In the genomic region with DNA sequence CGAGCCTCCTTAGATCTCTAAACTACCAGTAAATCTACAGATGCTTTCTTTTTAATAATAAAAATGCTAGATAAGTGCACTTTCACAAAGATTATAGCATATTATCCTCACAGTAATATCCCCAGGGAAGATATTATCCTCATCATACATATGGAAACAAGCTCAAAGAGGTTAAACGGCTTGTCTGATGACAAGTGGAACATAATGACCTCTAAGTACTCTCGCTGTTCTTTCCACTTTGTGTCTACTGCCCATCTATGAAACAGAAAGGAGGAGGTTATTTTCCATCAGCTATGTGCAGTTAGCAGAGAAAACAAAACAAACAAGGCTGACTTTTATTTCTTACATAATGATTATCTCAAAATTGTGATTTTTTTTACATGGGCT, we compare ENCODE assay signal across 16 cellular contexts. TPM values are rescaled to one million over a fixed set of nuclear protein-coding genes. Genes with fewer than 3 reads are reported as not detected.
DNase-seq lines count a peak whose midpoint lies in the region; ATAC-seq and TF ChIP-seq lines count a peak whose summit lies in the region.
"Had no signal": no experiment of that assay in that cellular context is flagged by ENCODE, and none has a peak within 500 bp of the region (broad histone marks: within the 10 kb centered on the region; RNA-seq: fewer than 3 reads in every experiment).

No MANE protein-coding gene starts in this region.

- H3K27me3 Mint-ChIP-seq in activated T-cell treated with anti-CD3 and anti-CD28 coated beads, Interleukin-2, amount 50 U/mL, for 72 hours (ENCODE audit: low read depth), result no peaks in the 10 kb centered on the region
- no peaks in the 10 kb centered on the region for H3K27me3 Mint-ChIP-seq in activated T-helper 17 cell treated with anti-CD3 and anti-CD28 coated beads, Interleukin-2, amount 50 U/mL, for 72 hours
- peaks cover 0 to 5% of the 10 kb centered on the region in 2 donors for H3K27me3 Mint-ChIP-seq in stimulated activated naive B cell treated with anti-CD40 and anti-IgM and Interleukin-4, amounts not matched to agents 10 μg/mL and 1 μg/mL and 100 μg/mL, for 72 hours

- peaks cover 0 to 4% of the 10 kb centered on the region in 2 donors for H3K9me3 Mint-ChIP-seq in activated T-cell treated with anti-CD3 and anti-CD28 coated beads, Interleukin-2, amount 50 U/mL, for 72 hours
- no peaks in the 10 kb centered on the region for H3K9me3 Mint-ChIP-seq in activated T-helper 17 cell treated with anti-CD3 and anti-CD28 coated beads, Interleukin-2, amount 50 U/mL, for 72 hours
- H3K9me3 Mint-ChIP-seq in stimulated activated naive B cell treated with anti-CD40 and anti-IgM and Interleukin-4, amounts not matched to agents 10 μg/mL and 1 μg/mL and 100 μg/mL, for 72 hours, result peaks cover 2 to 5% of the 10 kb centered on the region in 2 donors
- H3K9me3 Mint-ChIP-seq: type B pancreatic cell had no signal

- DNase-seq in activated T-cell treated with anti-CD3 and anti-CD28 coated beads, Interleukin-2, amount 50 U/mL, for 72 hours, result no peak
- DNase-seq in activated T-cell treated with anti-CD3 and anti-CD28 coated beads for 4 hours (no peak), NCI-H524 (lab: John Stamatoyannopoulos, UW) (peak; percentile 52 to 87), GM10248 (ENCODE audit: extremely low spot score) (no peak), NCI-H345 (lab: John Stamatoyannopoulos, UW) (no peak)
- no peak for DNase-seq in stimulated activated naive B cell treated with anti-CD40 and anti-IgM and Interleukin-4, amounts not matched to agents 10 μg/mL and 1 μg/mL and 100 μg/mL, for 72 hours
- DNase-seq: cerebellar nuclear complex, DMS53, heart right ventricle, KBM-7, kidney glomerular epithelial cell, NCI-H226, RPMI8226 had no signal

- peaks cover 23% of the 10 kb centered on the region for H3K4me1 Mint-ChIP-seq in activated T-cell treated with anti-CD3 and anti-CD28 coated beads, Interleukin-2, amount 50 U/mL, for 72 hours (ENCODE audit: low read depth)
- peaks cover 21% of the 10 kb centered on the region for H3K4me1 Mint-ChIP-seq in activated T-helper 17 cell treated with anti-CD3 and anti-CD28 coated beads, Interleukin-2, amount 50 U/mL, for 72 hours
- H3K4me1 Mint-ChIP-seq in stimulated activated naive B cell treated with anti-CD40 and anti-IgM and Interleukin-4, amounts not matched to agents 10 μg/mL and 1 μg/mL and 100 μg/mL, for 72 hours, result peaks cover 0 to 11% of the 10 kb centered on the region in 2 donors

- POLR2A ChIA-PET in GM10248 (lab: Yijun Ruan, JAX), result no interaction called here

- peak overlapping the region; percentile 46 to 63 for H3K4me3 Mint-ChIP-seq in activated T-cell treated with anti-CD3 and anti-CD28 coated beads, Interleukin-2, amount 50 U/mL, for 72 hours
- peak overlapping the region; percentile 79 for H3K4me3 Mint-ChIP-seq in activated T-helper 17 cell treated with anti-CD3 and anti-CD28 coated beads, Interleukin-2, amount 50 U/mL, for 72 hours
- no peak overlapping the region for H3K4me3 Mint-ChIP-seq in stimulated activated naive B cell treated with anti-CD40 and anti-IgM and Interleukin-4, amounts not matched to agents 10 μg/mL and 1 μg/mL and 100 μg/mL, for 72 hours
- H3K4me3 Mint-ChIP-seq: type B pancreatic cell had no signal

- ATAC-seq in activated T-cell treated with anti-CD3 and anti-CD28 coated beads, Interleukin-2, amount 50 U/mL, for 72 hours (replicated peaks in 1 of 2), result peak; percentile 41 to 50
- ATAC-seq in activated T-helper 17 cell treated with anti-CD3 and anti-CD28 coated beads, Interleukin-2, amount 50 U/mL, for 72 hours (replicated peaks), result peak; percentile 52
- ATAC-seq in stimulated activated naive B cell treated with anti-CD40 and anti-IgM and Interleukin-4, amounts not matched to agents 10 μg/mL and 1 μg/mL and 100 μg/mL, for 72 hours (replicated peaks), result peak; percentile 39 to 65
- ATAC-seq in GM19351 (IDR thresholded peaks at IDR 0.05; ENCODE audit: unreplicated experiment), result no peak

- TF ChIP-seq CTCF in GM10248 (IDR thresholded peaks at IDR 0.05; ENCODE audit: control extremely low read depth, extremely low read depth, low read depth, missing control alignments), result no peak

- H3K36me3 Mint-ChIP-seq in activated T-cell treated with anti-CD3 and anti-CD28 coated beads, Interleukin-2, amount 50 U/mL, for 72 hours (ENCODE audit: insufficient read depth in 2 of 2), result no peaks in the 10 kb centered on the region
- no peaks in the 10 kb centered on the region for H3K36me3 Mint-ChIP-seq in activated T-helper 17 cell treated with anti-CD3 and anti-CD28 coated beads, Interleukin-2, amount 50 U/mL, for 72 hours (ENCODE audit: low read depth)
- H3K36me3 Mint-ChIP-seq in stimulated activated naive B cell treated with anti-CD40 and anti-IgM and Interleukin-4, amounts not matched to agents 10 μg/mL and 1 μg/mL and 100 μg/mL, for 72 hours, result peaks cover 0 to 8% of the 10 kb centered on the region in 2 donors
- H3K36me3 Mint-ChIP-seq: type B pancreatic cell had no signal

- CTCF ChIA-PET in GM10248 (lab: Yijun Ruan, JAX), result interaction anchor here (0.9 to 2.2 kb wide), 4 partner anchors 9 to 32 kb away, joined by 3 to 7 read pairs (median 3); no protein-coding TSS in a partner anchor

- peak overlapping the region; percentile 87 for H3K27ac Mint-ChIP-seq in activated T-cell treated with anti-CD3 and anti-CD28 coated beads, Interleukin-2, amount 50 U/mL, for 72 hours
- peak overlapping the region; percentile 99 for H3K27ac Mint-ChIP-seq in activated T-helper 17 cell treated with anti-CD3 and anti-CD28 coated beads, Interleukin-2, amount 50 U/mL, for 72 hours
- no peak overlapping the region for H3K27ac Mint-ChIP-seq in stimulated activated naive B cell treated with anti-CD40 and anti-IgM and Interleukin-4, amounts not matched to agents 10 μg/mL and 1 μg/mL and 100 μg/mL, for 72 hours
- H3K27ac Mint-ChIP-seq: type B pancreatic cell had no signal

RNA-seq across cellular contexts. Expression of gene PRDM8, which starts 42.8 kb away (rescaled TPM):
- total RNA-seq in activated T-cell treated with anti-CD3 and anti-CD28 coated beads, Interleukin-2, amount 50 U/mL, for 72 hours, result 1 to 10 TPM; 1.8 to 3.3 TPM
- total RNA-seq in activated T-helper 17 cell treated with anti-CD3 and anti-CD28 coated beads, Interleukin-2, amount 50 U/mL, for 72 hours, result 1 to 10 TPM; 7.8 to 8.1 TPM

Comparison
In these comparisons a context has a peak if more than half of its experiments do, and no peak if none do; other contexts are left out.
1. DNase-seq: peak in NCI-H524 (2 of 2); none in activated T-cell treated with anti-CD3 and anti-CD28 coated beads, Interleukin-2, amount 50 U/mL, for 72 hours (0 of 2), activated T-cell treated with anti-CD3 and anti-CD28 coated beads for 4 hours (single experiment), stimulated activated naive B cell treated with anti-CD40 and anti-IgM and Interleukin-4, amounts not matched to agents 10 μg/mL and 1 μg/mL and 100 μg/mL, for 72 hours (single experiment), GM10248 (single experiment) and NCI-H345 (single experiment).
2. H3K4me3 Mint-ChIP-seq: peak in activated T-cell treated with anti-CD3 and anti-CD28 coated beads, Interleukin-2, amount 50 U/mL, for 72 hours (2 of 2) and activated T-helper 17 cell treated with anti-CD3 and anti-CD28 coated beads, Interleukin-2, amount 50 U/mL, for 72 hours (single experiment); none in stimulated activated naive B cell treated with anti-CD40 and anti-IgM and Interleukin-4, amounts not matched to agents 10 μg/mL and 1 μg/mL and 100 μg/mL, for 72 hours (0 of 2).